Comparison of ENCODE assay signal across 33 cellular contexts in genomic region chr11:77057938-77058474, GRCh38. TPM values are rescaled to one million over a fixed set of nuclear protein-coding genes. Genes with fewer than 3 reads are reported as not detected.
"Had no signal": no experiment of that assay in that cellular context is flagged by ENCODE, and none has a peak within 500 bp of the region (broad histone marks: within the 10 kb centered on the region; RNA-seq: fewer than 3 reads in every experiment).

No MANE protein-coding gene starts in this region.

- ATAC-seq: activated CD4-positive, alpha-beta T cell treated with anti-CD3 and anti-CD28 coated beads for 36 hours; activated CD8-positive, alpha-beta memory T cell treated with anti-CD3 and anti-CD28 coated beads, Interleukin-2, amount 10 ng/mL, durations not matched to agents 7 days and 5 days; activated CD8-positive, alpha-beta T cell treated with anti-CD3 and anti-CD28 coated beads, Interleukin-2, amount 10 ng/mL, durations not matched to agents 7 days and 5 days; activated naive CD4-positive, alpha-beta T cell treated with anti-CD3 and anti-CD28 coated beads, Interleukin-2, amount 50 U/mL, for 72 hours; activated T-cell treated with anti-CD3 and anti-CD28 coated beads, Interleukin-2, amount 50 U/mL, for 72 hours; gastroesophageal sphincter; T-helper 17 cell had no signal

- DNase-seq: activated CD4-positive, alpha-beta memory T cell treated with anti-CD3 and anti-CD28 coated beads for 36 hours; activated CD4-positive, alpha-beta T cell treated with anti-CD3 and anti-CD28 coated beads for 36 hours; activated CD4-positive, alpha-beta T cell treated with anti-CD3 and anti-CD28 coated beads, Interleukin-2, amount 10 ng/mL, durations not matched to agents 24 days and 14 days; activated CD4-positive, CD25-positive, alpha-beta regulatory T cell; activated CD4-positive, CD25-positive, alpha-beta regulatory T cell treated with anti-CD3 and anti-CD28 coated beads, Interleukin-2, amount 50 U/mL, for 72 hours; activated CD8-positive, alpha-beta memory T cell treated with anti-CD3 and anti-CD28 coated beads, Interleukin-2, amount 10 ng/mL, durations not matched to agents 7 days and 5 days; activated CD8-positive, alpha-beta memory T cell treated with anti-CD3 and anti-CD28 coated beads, Interleukin-2, amount 50 U/mL, for 4 hours; activated CD8-positive, alpha-beta T cell treated with anti-CD3 and anti-CD28 coated beads, Interleukin-2, amount 10 ng/mL, durations not matched to agents 7 days and 5 days; activated gamma-delta T cell; activated naive CD4-positive, alpha-beta T cell; activated naive CD4-positive, alpha-beta T cell treated with anti-CD3 and anti-CD28 coated beads, Interleukin-2, amount 10 ng/mL, durations not matched to agents 7 days and 5 days; activated naive CD8-positive, alpha-beta T cell treated with anti-CD3 and anti-CD28 coated beads, Interleukin-2, amount 10 ng/mL, durations not matched to agents 7 days and 5 days; activated T-cell treated with anti-CD3 and anti-CD28 coated beads, Interleukin-2, amount 50 U/mL, for 24 hours; activated T-cell treated with anti-CD3 and anti-CD28 coated beads, Interleukin-2, amount 50 U/mL, for 72 hours; dorsolateral prefrontal cortex; effector memory CD4-positive, alpha-beta T cell; erythroblast; esophagus squamous epithelium; foreskin melanocyte; T-helper 1 cell; T-helper 17 cell; T1000 had no signal

- H3K27ac ChIP-seq: ascending aorta, breast epithelium, cardiac muscle cell, coronary artery, dorsolateral prefrontal cortex, esophagus squamous epithelium, gastroesophageal sphincter had no signal

- H3K27me3 ChIP-seq: ascending aorta, breast epithelium, cardiac muscle cell, dorsolateral prefrontal cortex, esophagus squamous epithelium had no signal

- H3K4me3 ChIP-seq: ascending aorta, breast epithelium, cardiac muscle cell, coronary artery, dorsolateral prefrontal cortex, esophagus squamous epithelium, gastroesophageal sphincter had no signal

- H3K36me3 ChIP-seq: ascending aorta, breast epithelium, cardiac muscle cell, esophagus squamous epithelium, gastroesophageal sphincter had no signal

- H3K4me1 ChIP-seq: ascending aorta, breast epithelium, esophagus squamous epithelium, gastroesophageal sphincter had no signal

RNA-seq across cellular contexts. Expression of gene B3GNT6, which starts 23.8 kb away (rescaled TPM):
- total RNA-seq: activated CD4-positive, alpha-beta memory T cell treated with anti-CD3 and anti-CD28 coated beads for 36 hours; activated CD4-positive, alpha-beta T cell treated with anti-CD3 and anti-CD28 coated beads for 36 hours; activated CD4-positive, alpha-beta T cell treated with anti-CD3 and anti-CD28 coated beads, Interleukin-2, amount 10 ng/mL, durations not matched to agents 24 days and 14 days; activated CD8-positive, alpha-beta memory T cell treated with anti-CD3 and anti-CD28 coated beads for 36 hours; activated CD8-positive, alpha-beta memory T cell treated with anti-CD3 and anti-CD28 coated beads, Interleukin-2, amount 10 ng/mL, durations not matched to agents 7 days and 5 days; activated CD8-positive, alpha-beta T cell treated with anti-CD3 and anti-CD28 coated beads, Interleukin-2, amount 10 ng/mL, durations not matched to agents 7 days and 5 days; activated naive CD4-positive, alpha-beta T cell treated with anti-CD3 and anti-CD28 coated beads, Interleukin-2, amount 50 U/mL, for 72 hours; activated naive CD8-positive, alpha-beta T cell treated with anti-CD3 and anti-CD28 coated beads, Interleukin-2, amount 10 ng/mL, durations not matched to agents 7 days and 5 days; activated T-cell treated with anti-CD3 and anti-CD28 coated beads, Interleukin-2, amount 50 U/mL, for 72 hours; ascending aorta; cardiac muscle cell; cerebellum; fibroblast of lung; fibroblast of villous mesenchyme; glomerular endothelial cell; T-helper 17 cell had no signal

RNA-seq across cellular contexts. Expression of gene OMP, which starts 44.6 kb away (rescaled TPM):
- total RNA-seq: activated CD4-positive, alpha-beta memory T cell treated with anti-CD3 and anti-CD28 coated beads for 36 hours; activated CD4-positive, alpha-beta T cell treated with anti-CD3 and anti-CD28 coated beads for 36 hours; activated CD4-positive, alpha-beta T cell treated with anti-CD3 and anti-CD28 coated beads, Interleukin-2, amount 10 ng/mL, durations not matched to agents 24 days and 14 days; activated CD8-positive, alpha-beta memory T cell treated with anti-CD3 and anti-CD28 coated beads for 36 hours; activated CD8-positive, alpha-beta memory T cell treated with anti-CD3 and anti-CD28 coated beads, Interleukin-2, amount 10 ng/mL, durations not matched to agents 7 days and 5 days; activated CD8-positive, alpha-beta T cell treated with anti-CD3 and anti-CD28 coated beads, Interleukin-2, amount 10 ng/mL, durations not matched to agents 7 days and 5 days; activated naive CD4-positive, alpha-beta T cell treated with anti-CD3 and anti-CD28 coated beads, Interleukin-2, amount 50 U/mL, for 72 hours; activated naive CD8-positive, alpha-beta T cell treated with anti-CD3 and anti-CD28 coated beads, Interleukin-2, amount 10 ng/mL, durations not matched to agents 7 days and 5 days; activated T-cell treated with anti-CD3 and anti-CD28 coated beads, Interleukin-2, amount 50 U/mL, for 72 hours; ascending aorta; breast epithelium; cardiac muscle cell; fibroblast of villous mesenchyme; gastroesophageal sphincter; glomerular endothelial cell; T-helper 17 cell had no signal
